Comparison of ENCODE assay signal across 1 cellular context in the genomic region with DNA sequence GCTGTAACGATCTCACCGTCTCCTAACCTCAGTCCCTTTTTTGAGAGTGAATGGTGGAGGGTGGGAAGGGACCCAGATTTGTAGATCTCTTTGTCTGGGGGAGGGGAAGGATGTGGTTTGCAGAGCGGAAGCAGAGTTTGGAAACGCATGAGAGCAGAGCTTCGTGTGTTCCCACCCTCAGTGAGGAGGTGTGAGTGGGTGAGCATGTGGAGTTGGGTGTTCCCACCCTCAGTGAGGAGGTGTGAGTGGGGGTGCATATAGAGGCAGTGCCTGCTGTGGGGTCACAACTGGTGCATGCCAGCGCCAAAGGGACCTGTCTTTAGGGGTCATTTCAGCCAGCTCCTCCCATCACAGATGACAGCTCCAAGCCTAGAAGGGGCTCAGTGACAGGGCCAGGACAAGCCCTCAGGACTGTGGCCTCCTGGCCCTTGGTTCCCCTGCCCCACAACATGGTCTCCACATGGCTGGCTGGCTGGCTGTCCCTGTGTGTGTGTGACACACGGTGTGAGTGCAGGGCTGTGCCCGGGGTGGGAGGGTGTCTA.
A peak's percentile ranks its signal among the peaks of the same experiment; 100 is the strongest.
TF ChIP-seq lines count a peak whose summit lies in the region.

No MANE protein-coding gene starts in this region.

TF ChIP-seq in HepG2, 621 proteins besides CTCF, POLR2A, EP300 and RAD21 (continued from another document and continues in another):
- TF ChIP-seq, protein P1, sequence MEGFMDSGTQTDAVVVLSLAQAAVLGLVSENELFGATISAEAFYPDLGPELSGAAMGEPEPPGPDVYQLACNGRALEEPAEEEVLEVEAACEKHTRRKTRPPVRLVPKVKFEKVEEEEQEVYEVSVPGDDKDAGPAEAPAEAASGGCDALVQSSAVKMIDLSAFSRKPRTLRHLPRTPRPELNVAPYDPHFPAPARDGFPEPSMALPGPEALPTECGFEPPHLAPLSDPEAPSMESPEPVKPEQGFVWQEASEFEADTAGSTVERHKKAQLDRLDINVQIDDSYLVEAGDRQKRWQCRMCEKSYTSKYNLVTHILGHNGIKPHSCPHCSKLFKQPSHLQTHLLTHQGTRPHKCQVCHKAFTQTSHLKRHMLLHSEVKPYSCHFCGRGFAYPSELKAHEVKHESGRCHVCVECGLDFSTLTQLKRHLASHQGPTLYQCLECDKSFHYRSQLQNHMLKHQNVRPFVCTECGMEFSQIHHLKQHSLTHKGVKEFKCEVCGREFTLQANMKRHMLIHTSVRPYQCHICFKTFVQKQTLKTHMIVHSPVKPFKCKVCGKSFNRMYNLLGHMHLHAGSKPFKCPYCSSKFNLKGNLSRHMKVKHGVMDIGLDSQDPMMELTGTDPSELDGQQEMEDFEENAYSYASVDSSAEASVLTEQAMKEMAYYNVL (CRISPR knock-in tag; IDR thresholded peaks at IDR 0.05; ENCODE audit: borderline replicate concordance): no peak
- TF ChIP-seq KLF13 (CRISPR knock-in tag; IDR thresholded peaks at IDR 0.05): 0 out of 2 replicates have a peak, but pooled peaks have one; percentile 38
- no peak for TF ChIP-seq KDM4B (CRISPR knock-in tag; IDR thresholded peaks at IDR 0.05)
- no peak for TF ChIP-seq ZNF550 (CRISPR knock-in tag; IDR thresholded peaks at IDR 0.05; ENCODE audit: borderline replicate concordance)
- TF ChIP-seq FOXA1 (IDR thresholded peaks at IDR 0.05): no peak
- TF ChIP-seq FOXA1 (CRISPR knock-in tag; IDR thresholded peaks at IDR 0.05): no peak
- no peak for TF ChIP-seq ZNF329 (CRISPR knock-in tag; IDR thresholded peaks at IDR 0.05; ENCODE audit: low read depth)
- TF ChIP-seq, protein P2, sequence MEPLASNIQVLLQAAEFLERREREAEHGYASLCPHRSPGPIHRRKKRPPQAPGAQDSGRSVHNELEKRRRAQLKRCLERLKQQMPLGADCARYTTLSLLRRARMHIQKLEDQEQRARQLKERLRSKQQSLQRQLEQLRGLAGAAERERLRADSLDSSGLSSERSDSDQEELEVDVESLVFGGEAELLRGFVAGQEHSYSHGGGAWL (CRISPR knock-in tag; IDR thresholded peaks at IDR 0.05): no peak
- TF ChIP-seq, protein P3, sequence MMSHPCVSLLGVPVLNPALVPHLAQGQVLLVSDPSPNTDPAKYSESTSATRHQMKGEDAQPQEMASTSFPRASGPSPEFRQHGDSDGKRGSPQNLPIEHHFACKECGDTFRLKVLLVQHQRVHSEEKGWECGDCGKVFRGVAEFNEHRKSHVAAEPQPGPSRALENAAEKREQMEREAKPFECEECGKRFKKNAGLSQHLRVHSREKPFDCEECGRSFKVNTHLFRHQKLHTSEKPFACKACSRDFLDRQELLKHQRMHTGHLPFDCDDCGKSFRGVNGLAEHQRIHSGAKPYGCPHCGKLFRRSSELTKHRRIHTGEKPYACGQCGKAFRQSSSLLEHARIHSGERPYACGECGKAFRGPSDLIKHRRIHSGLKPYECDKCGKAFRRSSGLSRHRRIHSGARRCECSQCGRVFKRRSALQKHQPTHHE (CRISPR knock-in tag; IDR thresholded peaks at IDR 0.05; ENCODE audit: borderline replicate concordance): no peak
- TF ChIP-seq, protein P4, sequence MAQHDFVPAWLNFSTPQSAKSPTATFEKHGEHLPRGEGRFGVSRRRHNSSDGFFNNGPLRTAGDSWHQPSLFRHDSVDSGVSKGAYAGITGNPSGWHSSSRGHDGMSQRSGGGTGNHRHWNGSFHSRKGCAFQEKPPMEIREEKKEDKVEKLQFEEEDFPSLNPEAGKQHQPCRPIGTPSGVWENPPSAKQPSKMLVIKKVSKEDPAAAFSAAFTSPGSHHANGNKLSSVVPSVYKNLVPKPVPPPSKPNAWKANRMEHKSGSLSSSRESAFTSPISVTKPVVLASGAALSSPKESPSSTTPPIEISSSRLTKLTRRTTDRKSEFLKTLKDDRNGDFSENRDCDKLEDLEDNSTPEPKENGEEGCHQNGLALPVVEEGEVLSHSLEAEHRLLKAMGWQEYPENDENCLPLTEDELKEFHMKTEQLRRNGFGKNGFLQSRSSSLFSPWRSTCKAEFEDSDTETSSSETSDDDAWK (CRISPR knock-in tag; IDR thresholded peaks at IDR 0.05): no peak
- TF ChIP-seq, protein P5, sequence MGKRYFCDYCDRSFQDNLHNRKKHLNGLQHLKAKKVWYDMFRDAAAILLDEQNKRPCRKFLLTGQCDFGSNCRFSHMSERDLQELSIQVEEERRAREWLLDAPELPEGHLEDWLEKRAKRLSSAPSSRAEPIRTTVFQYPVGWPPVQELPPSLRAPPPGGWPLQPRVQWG (CRISPR knock-in tag; IDR thresholded peaks at IDR 0.05; ENCODE audit: borderline replicate concordance, low read depth): no peak
- no peak for TF ChIP-seq ZNF501 (CRISPR knock-in tag; IDR thresholded peaks at IDR 0.05)
- peak; percentile 99 for TF ChIP-seq AGO2 (optimal IDR thresholded peaks at IDR 0.05; ENCODE audit: low read depth, low read length)
- TF ChIP-seq, protein P6, sequence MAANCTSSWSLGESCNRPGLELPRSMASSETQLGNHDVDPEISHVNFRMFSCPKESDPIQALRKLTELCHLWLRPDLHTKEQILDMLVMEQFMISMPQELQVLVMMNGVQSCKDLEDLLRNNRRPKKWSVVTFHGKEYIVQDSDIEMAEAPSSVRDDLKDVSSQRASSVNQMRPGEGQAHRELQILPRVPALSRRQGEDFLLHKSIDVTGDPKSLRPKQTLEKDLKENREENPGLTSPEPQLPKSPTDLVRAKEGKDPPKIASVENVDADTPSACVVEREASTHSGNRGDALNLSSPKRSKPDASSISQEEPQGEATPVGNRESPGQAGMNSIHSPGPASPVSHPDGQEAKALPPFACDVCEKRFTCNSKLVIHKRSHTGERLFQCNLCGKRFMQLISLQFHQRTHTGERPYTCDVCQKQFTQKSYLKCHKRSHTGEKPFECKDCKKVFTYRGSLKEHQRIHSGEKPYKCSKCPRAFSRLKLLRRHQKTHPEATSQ (CRISPR knock-in tag; IDR thresholded peaks at IDR 0.05; ENCODE audit: borderline replicate concordance): no peak
- no peak for TF ChIP-seq ZC3H4 (CRISPR knock-in tag; IDR thresholded peaks at IDR 0.05; ENCODE audit: borderline replicate concordance)
- no peak for TF ChIP-seq PCBP1 (IDR thresholded peaks at IDR 0.05; ENCODE audit: borderline replicate concordance, low read depth, low read length)
- TF ChIP-seq ZFP36L1 (CRISPR knock-in tag; IDR thresholded peaks at IDR 0.05): no peak
- TF ChIP-seq POLR2G (IDR thresholded peaks at IDR 0.05; ENCODE audit: low read depth, low read length): 0 out of 2 replicates have a peak, but pooled peaks have one; percentile 46
- TF ChIP-seq HNRNPL (IDR thresholded peaks at IDR 0.05; ENCODE audit: low read depth, low read length): 0 out of 2 replicates have a peak, but pooled peaks have one; percentile 19
- no peak for TF ChIP-seq MXD4 (CRISPR knock-in tag; IDR thresholded peaks at IDR 0.05)
- no peak for TF ChIP-seq ZNF282 (IDR thresholded peaks at IDR 0.05; ENCODE audit: partially characterized antibody)
- no peak for TF ChIP-seq FOXJ3 (CRISPR knock-in tag; IDR thresholded peaks at IDR 0.05; ENCODE audit: borderline replicate concordance)
- TF ChIP-seq POGZ (CRISPR knock-in tag; IDR thresholded peaks at IDR 0.05): no peak
- TF ChIP-seq, protein P7, sequence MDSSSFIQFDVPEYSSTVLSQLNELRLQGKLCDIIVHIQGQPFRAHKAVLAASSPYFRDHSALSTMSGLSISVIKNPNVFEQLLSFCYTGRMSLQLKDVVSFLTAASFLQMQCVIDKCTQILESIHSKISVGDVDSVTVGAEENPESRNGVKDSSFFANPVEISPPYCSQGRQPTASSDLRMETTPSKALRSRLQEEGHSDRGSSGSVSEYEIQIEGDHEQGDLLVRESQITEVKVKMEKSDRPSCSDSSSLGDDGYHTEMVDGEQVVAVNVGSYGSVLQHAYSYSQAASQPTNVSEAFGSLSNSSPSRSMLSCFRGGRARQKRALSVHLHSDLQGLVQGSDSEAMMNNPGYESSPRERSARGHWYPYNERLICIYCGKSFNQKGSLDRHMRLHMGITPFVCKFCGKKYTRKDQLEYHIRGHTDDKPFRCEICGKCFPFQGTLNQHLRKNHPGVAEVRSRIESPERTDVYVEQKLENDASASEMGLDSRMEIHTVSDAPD (CRISPR knock-in tag; IDR thresholded peaks at IDR 0.05): no peak
- TF ChIP-seq MYC (CRISPR knock-in tag; IDR thresholded peaks at IDR 0.05; ENCODE audit: borderline replicate concordance): no peak; the same call in 1 of the 2 replicates
- TF ChIP-seq TBX3 (IDR thresholded peaks at IDR 0.05; ENCODE audit: borderline replicate concordance): no peak
- no peak for TF ChIP-seq ONECUT2 (CRISPR knock-in tag; IDR thresholded peaks at IDR 0.05)
- TF ChIP-seq, protein P8, sequence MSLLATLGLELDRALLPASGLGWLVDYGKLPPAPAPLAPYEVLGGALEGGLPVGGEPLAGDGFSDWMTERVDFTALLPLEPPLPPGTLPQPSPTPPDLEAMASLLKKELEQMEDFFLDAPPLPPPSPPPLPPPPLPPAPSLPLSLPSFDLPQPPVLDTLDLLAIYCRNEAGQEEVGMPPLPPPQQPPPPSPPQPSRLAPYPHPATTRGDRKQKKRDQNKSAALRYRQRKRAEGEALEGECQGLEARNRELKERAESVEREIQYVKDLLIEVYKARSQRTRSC (CRISPR knock-in tag; IDR thresholded peaks at IDR 0.05; ENCODE audit: low read depth): no peak
- TF ChIP-seq PAWR (CRISPR knock-in tag; IDR thresholded peaks at IDR 0.05; ENCODE audit: borderline replicate concordance): no peak
- TF ChIP-seq, protein P9, sequence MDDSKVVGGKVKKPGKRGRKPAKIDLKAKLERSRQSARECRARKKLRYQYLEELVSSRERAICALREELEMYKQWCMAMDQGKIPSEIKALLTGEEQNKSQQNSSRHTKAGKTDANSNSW (CRISPR knock-in tag; IDR thresholded peaks at IDR 0.05; ENCODE audit: borderline replicate concordance): no peak
- no peak for TF ChIP-seq ZNF263 (CRISPR knock-in tag; IDR thresholded peaks at IDR 0.05)
- TF ChIP-seq MTF1 (CRISPR knock-in tag; IDR thresholded peaks at IDR 0.05): no peak
- TF ChIP-seq, protein P10, sequence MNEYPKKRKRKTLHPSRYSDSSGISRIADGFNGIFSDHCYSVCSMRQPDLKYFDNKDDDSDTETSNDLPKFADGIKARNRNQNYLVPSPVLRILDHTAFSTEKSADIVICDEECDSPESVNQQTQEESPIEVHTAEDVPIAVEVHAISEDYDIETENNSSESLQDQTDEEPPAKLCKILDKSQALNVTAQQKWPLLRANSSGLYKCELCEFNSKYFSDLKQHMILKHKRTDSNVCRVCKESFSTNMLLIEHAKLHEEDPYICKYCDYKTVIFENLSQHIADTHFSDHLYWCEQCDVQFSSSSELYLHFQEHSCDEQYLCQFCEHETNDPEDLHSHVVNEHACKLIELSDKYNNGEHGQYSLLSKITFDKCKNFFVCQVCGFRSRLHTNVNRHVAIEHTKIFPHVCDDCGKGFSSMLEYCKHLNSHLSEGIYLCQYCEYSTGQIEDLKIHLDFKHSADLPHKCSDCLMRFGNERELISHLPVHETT (CRISPR knock-in tag; conservative IDR thresholded peaks at IDR 0.05): no peak
- peak; percentile 98 for TF ChIP-seq RBM22 (optimal IDR thresholded peaks at IDR 0.05; ENCODE audit: low read length)
- TF ChIP-seq ZBTB38 (CRISPR knock-in tag; IDR thresholded peaks at IDR 0.05): 0 out of 2 replicates have a peak, but pooled peaks have one; percentile 27
- TF ChIP-seq ZSCAN9 (CRISPR knock-in tag; IDR thresholded peaks at IDR 0.05; ENCODE audit: borderline replicate concordance): no peak
- TF ChIP-seq SSRP1 (CRISPR knock-in tag; IDR thresholded peaks at IDR 0.05): 0 out of 2 replicates have a peak, but pooled peaks have one; percentile 46
- TF ChIP-seq TARDBP (CRISPR knock-in tag; IDR thresholded peaks at IDR 0.05): peak; percentile 44; the same call in 1 of the 2 replicates
- TF ChIP-seq ZNF546 (CRISPR knock-in tag; conservative IDR thresholded peaks at IDR 0.05): no peak
- peak; percentile 88 for TF ChIP-seq AGO1 (IDR thresholded peaks at IDR 0.05; ENCODE audit: low read depth, low read length, poor library complexity, severe bottlenecking)
- no peak for TF ChIP-seq ZNF792 (CRISPR knock-in tag; IDR thresholded peaks at IDR 0.05)
- no peak for TF ChIP-seq ZNF737 (CRISPR knock-in tag; IDR thresholded peaks at IDR 0.05; ENCODE audit: borderline replicate concordance)
- TF ChIP-seq, protein P11, sequence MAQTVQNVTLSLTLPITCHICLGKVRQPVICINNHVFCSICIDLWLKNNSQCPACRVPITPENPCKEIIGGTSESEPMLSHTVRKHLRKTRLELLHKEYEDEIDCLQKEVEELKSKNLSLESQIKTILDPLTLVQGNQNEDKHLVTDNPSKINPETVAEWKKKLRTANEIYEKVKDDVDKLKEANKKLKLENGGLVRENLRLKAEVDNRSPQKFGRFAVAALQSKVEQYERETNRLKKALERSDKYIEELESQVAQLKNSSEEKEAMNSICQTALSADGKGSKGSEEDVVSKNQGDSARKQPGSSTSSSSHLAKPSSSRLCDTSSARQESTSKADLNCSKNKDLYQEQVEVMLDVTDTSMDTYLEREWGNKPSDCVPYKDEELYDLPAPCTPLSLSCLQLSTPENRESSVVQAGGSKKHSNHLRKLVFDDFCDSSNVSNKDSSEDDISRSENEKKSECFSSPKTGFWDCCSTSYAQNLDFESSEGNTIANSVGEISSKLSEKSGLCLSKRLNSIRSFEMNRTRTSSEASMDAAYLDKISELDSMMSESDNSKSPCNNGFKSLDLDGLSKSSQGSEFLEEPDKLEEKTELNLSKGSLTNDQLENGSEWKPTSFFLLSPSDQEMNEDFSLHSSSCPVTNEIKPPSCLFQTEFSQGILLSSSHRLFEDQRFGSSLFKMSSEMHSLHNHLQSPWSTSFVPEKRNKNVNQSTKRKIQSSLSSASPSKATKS (CRISPR knock-in tag; IDR thresholded peaks at IDR 0.05): no peak
- no peak for TF ChIP-seq NAIF1 (CRISPR knock-in tag; IDR thresholded peaks at IDR 0.05; ENCODE audit: borderline replicate concordance)
- no peak for TF ChIP-seq SIX4 (CRISPR knock-in tag; IDR thresholded peaks at IDR 0.05)
- no peak for TF ChIP-seq IRX3 (CRISPR knock-in tag; IDR thresholded peaks at IDR 0.05; ENCODE audit: borderline replicate concordance, low read depth)
- no peak for TF ChIP-seq NONO (IDR thresholded peaks at IDR 0.05)
- TF ChIP-seq NONO (CRISPR knock-in tag; conservative IDR thresholded peaks at IDR 0.05): peak; percentile 45; the same call in 1 of the 2 replicates
- 0 out of 2 replicates have a peak, but pooled peaks have one; percentile 29 for TF ChIP-seq ZNF749 (CRISPR knock-in tag; IDR thresholded peaks at IDR 0.05; ENCODE audit: borderline replicate concordance)
- TF ChIP-seq MAF1 (CRISPR knock-in tag; IDR thresholded peaks at IDR 0.05; ENCODE audit: borderline replicate concordance): peak; percentile 7; the same call in 1 of the 2 replicates
